33 cellular contexts compared by ENCODE assay signal in genomic region chr13:27057817-27058216, GRCh38.
"Had no signal": no experiment of that assay in that cellular context is flagged by ENCODE, and none has a peak within 500 bp of the region (broad histone marks: within the 10 kb centered on the region; RNA-seq: fewer than 3 reads in every experiment).

No MANE protein-coding gene starts in this region.

- H3K4me2 ChIP-seq: hepatocyte, smooth muscle cell had no signal

- DNase-seq: heart right ventricle; kidney glomerular epithelial cell; left colon; left lung; lower lobe of right lung; mammary epithelial cell; mesendoderm; mucosa of descending colon; naive thymus-derived CD4-positive, alpha-beta T cell; nucleus accumbens; pancreas; posterior cingulate gyrus; retina; right cardiac atrium; stimulated activated CD4-positive, alpha-beta T cell treated with anti-CD3 and anti-CD28 coated beads, Interleukin-1b, Interleukin-23, amount 100 ng/mL, for 48 hours; stimulated activated CD4-positive, alpha-beta T cell treated with anti-CD3 and anti-CD28 coated beads, Interleukin-2, amount 100 ng/mL, for 48 hours; stimulated activated CD4-positive, alpha-beta T cell treated with anti-CD3 and anti-CD28 coated beads, Interleukin-4, amount 100 ng/mL, for 4 hours; stimulated activated CD8-positive, alpha-beta memory T cell treated with anti-CD3 and anti-CD28 coated beads, Interleukin-4, amount 100 ng/mL, for 48 hours; stimulated activated naive CD4-positive, alpha-beta T cell; tibial artery; trophoblast cell; upper lobe of right lung had no signal

- H3K36me3 Mint-ChIP-seq: mesothelial cell of epicardium had no signal

- H3K9me3 ChIP-seq: left lung, lower lobe of right lung, mucosa of descending colon, pancreas, prostate gland, suprapubic skin, thoracic aorta, tibial artery, upper lobe of right lung had no signal

- H3K4me1 ChIP-seq: left lung, lower lobe of right lung, pancreas, prostate gland, tibial artery, upper lobe of right lung had no signal

- FAIRE-seq: keratinocyte, pancreas, urothelium cell line had no signal

- ATAC-seq: heart right ventricle; left colon; left lung; lower lobe of right lung; mucosa of descending colon; naive thymus-derived CD4-positive, alpha-beta T cell; pancreas; right cardiac atrium; upper lobe of right lung had no signal

- H3K27ac Mint-ChIP-seq: mesothelial cell of epicardium; nephron; stimulated activated naive CD8-positive, alpha-beta T cell treated with anti-CD3 and anti-CD28 coated beads, Interleukin-15, Interleukin-2, amounts not matched to agents 100 ng/mL and 50 ng/mL, for 24 hours had no signal

- H3K4me3 Mint-ChIP-seq: mesothelial cell of epicardium; naive thymus-derived CD4-positive, alpha-beta T cell; nephron; neural crest cell; stimulated activated naive CD8-positive, alpha-beta T cell treated with anti-CD3 and anti-CD28 coated beads, Interleukin-15, Interleukin-2, amounts not matched to agents 100 ng/mL and 50 ng/mL, for 24 hours had no signal

- H3K4me3 ChIP-seq: heart right ventricle, hepatocyte, left lung, lower lobe of right lung, mucosa of descending colon, pancreas, prostate gland, smooth muscle cell, suprapubic skin, thoracic aorta, tibial artery, upper lobe of right lung had no signal

- H3K27ac ChIP-seq: heart right ventricle, hepatocyte, left lung, lower lobe of right lung, pancreas, prostate gland, suprapubic skin, thoracic aorta, tibial artery, upper lobe of right lung had no signal

- H3K27me3 Mint-ChIP-seq: naive thymus-derived CD4-positive, alpha-beta T cell; stimulated activated naive CD8-positive, alpha-beta T cell treated with anti-CD3 and anti-CD28 coated beads, Interleukin-15, Interleukin-2, amounts not matched to agents 100 ng/mL and 50 ng/mL, for 24 hours had no signal

- H3K9me3 Mint-ChIP-seq: mesothelial cell of epicardium, neural crest cell had no signal
